7 cellular contexts compared by ENCODE assay signal in the genomic region with DNA sequence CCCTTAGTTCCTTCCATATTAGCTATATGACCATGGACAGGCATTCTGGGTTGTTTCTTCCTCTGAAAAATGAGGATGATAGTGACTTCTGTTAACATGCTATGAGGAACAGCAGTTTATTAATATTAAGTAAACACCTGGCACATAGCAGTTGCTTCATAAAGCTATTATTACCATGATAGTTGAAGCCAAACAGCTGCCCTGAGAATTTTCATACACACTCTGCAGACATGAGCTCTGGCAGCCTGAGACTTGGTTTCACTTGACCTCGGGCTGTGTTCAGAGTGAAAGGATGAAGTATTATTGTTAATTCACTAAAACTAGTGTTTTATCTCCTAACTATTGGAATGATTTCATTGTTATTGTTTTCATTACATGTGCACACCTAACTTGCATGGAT.
"Had no signal": no experiment of that assay in that cellular context is flagged by ENCODE, and none has a peak within 500 bp of the region (broad histone marks: within the 10 kb centered on the region; RNA-seq: fewer than 3 reads in every experiment).

No MANE protein-coding gene starts in this region.

- DNase-seq: H9, HCEC 1CT, HFFc6, IMR-90, KG1 had no signal

- H2AFZ ChIP-seq: GM23338 had no signal

- H3K4me3 Mint-ChIP-seq: GM23338, H9, HFFc6 had no signal

- ATAC-seq: GM23338 had no signal

- H3K9me3 Mint-ChIP-seq: GM23338, H9, HFFc6 had no signal

- H3K4me2 ChIP-seq: GM23338 had no signal

- H3K27ac Mint-ChIP-seq: GM23338, H9, HFFc6 had no signal

- H3K4me1 Mint-ChIP-seq: GM23338, H9 had no signal

- H3K4me3 ChIP-seq: GM23338, K562 had no signal
